In the genomic region with DNA sequence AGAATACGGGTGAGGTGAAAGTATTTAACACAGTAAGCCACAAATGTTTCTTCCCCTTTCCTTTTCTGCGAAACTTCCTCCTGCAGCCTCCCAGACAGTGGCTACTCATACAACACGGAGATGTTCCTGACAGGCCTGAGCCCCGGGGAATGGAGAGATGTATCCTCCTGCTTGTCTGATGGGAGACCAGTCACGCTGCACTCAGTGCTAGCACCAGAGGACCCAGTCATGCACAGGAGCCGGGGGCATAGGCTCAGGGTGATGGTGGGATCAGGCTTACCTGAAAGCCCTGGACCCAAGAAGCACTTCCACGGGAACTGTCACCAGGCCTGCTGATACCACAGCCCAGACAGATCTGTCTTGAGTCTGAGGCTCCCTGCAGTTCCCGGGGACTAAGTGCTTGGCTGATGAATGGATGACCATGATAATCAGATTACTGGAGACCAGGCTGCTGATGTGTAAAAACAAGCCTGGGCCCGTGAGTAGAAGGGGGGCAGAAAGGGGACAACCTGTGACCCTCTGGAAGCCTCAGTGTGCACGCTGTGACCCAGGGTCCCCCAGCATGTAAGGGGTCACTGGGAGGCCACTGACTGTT, we compare ENCODE assay signal across 7 cellular contexts.
DNase-seq lines count a peak whose midpoint lies in the region; ATAC-seq, FAIRE-seq and TF ChIP-seq lines count a peak whose summit lies in the region.
"Not testable (repeated sequence)": the region's sequence is repeated elsewhere in the genome, so short reads cannot be mapped to it uniquely, and the experiment has no call there.

No MANE protein-coding gene starts in this region.

- H3K27ac Mint-ChIP-seq in chondrocyte (ENCODE audit: unreplicated experiment): peak overlapping the region; percentile 97

- intact Hi-C loops in prostate gland (cut with DNase I): loop anchor here (10.0 kb wide), 1 partner anchor 264 kb away; no protein-coding TSS in a partner anchor
- intact Hi-C loops in tibial artery (cut with DNase I; ENCODE audit: low total_unique reads): not testable (repeated sequence)

- not testable (repeated sequence) for DNase-seq in D721Med (ENCODE audit: insufficient read length, low spot score); chondrocyte (ENCODE audit: low spot score); prostate gland (ENCODE audit: low spot score); tibial artery
- DNase-seq in NCI-H82 treated with DMSO at 0.1 percent for 48 hours (lab: John Stamatoyannopoulos, UW; ENCODE audit: unreplicated experiment) (peak; percentile 70), WERI-Rb-1 (peak; percentile 87), left lobe of liver (ENCODE audit: low spot score) (peak; percentile 40)

- H3K27ac ChIP-seq in WERI-Rb-1: peak overlapping the region; percentile 92
- peak overlapping the region; percentile 74 to 79 for H3K27ac ChIP-seq in prostate gland
- H3K27ac ChIP-seq in tibial artery: peak overlapping the region; percentile 82 to 83

- peaks cover 71% of the 10 kb centered on the region for H3K4me1 Mint-ChIP-seq in chondrocyte (ENCODE audit: low read depth)

- not testable (repeated sequence) for H3K36me3 Mint-ChIP-seq in chondrocyte (ENCODE audit: low read depth)

- H3K4me3 Mint-ChIP-seq in chondrocyte (ENCODE audit: unreplicated experiment): not testable (repeated sequence)

- not testable (repeated sequence) for TF ChIP-seq POLR2A in prostate gland (IDR thresholded peaks at IDR 0.05)

- peak overlapping the region; percentile 35 for H3K4me3 ChIP-seq in WERI-Rb-1 (ENCODE audit: low read depth, low read length)
- not testable (repeated sequence) for H3K4me3 ChIP-seq in prostate gland, tibial artery

- H3K36me3 ChIP-seq in WERI-Rb-1, prostate gland, tibial artery: not testable (repeated sequence)

- not testable (repeated sequence) for H3K9me3 ChIP-seq in WERI-Rb-1 (ENCODE audit: severe bottlenecking); prostate gland; tibial artery

- H3K27me3 Mint-ChIP-seq in chondrocyte (ENCODE audit: low read depth): not testable (repeated sequence)

- not testable (repeated sequence) for H3K9me3 Mint-ChIP-seq in chondrocyte (ENCODE audit: low read depth)

- ATAC-seq in left lobe of liver: not testable (repeated sequence)

- 49% methylated on average over 7 of the region's 10 CpGs for WGBS in prostate gland

- TF ChIP-seq CTCF in D721Med (IDR thresholded peaks at IDR 0.05; ENCODE audit: insufficient read depth, missing control alignments); WERI-Rb-1 (IDR thresholded peaks at IDR 0.05; ENCODE audit: low read depth, low read length); chondrocyte (IDR thresholded peaks at IDR 0.05); prostate gland (IDR thresholded peaks at IDR 0.05); tibial artery (IDR thresholded peaks at IDR 0.05): not testable (repeated sequence)

- not testable (repeated sequence) for H3K4me1 ChIP-seq in prostate gland (replicated peaks)
- peaks cover 0 to 68% (median 32%) of the 10 kb centered on the region in 4 donors for H3K4me1 ChIP-seq in tibial artery

- not testable (repeated sequence) for H3K27me3 ChIP-seq in WERI-Rb-1 (ENCODE audit: insufficient read depth, low read depth, severe bottlenecking); prostate gland (replicated peaks; ENCODE audit: insufficient read depth); tibial artery

- FAIRE-seq in D721Med (lab: Jason Lieb, UNC): peak; percentile 21
